8 cellular contexts compared by ENCODE assay signal in genomic region chr6:30491291-30491953, GRCh38. TPM values are rescaled to one million over a fixed set of nuclear protein-coding genes. Genes with fewer than 3 reads are reported as not detected.
DNase-seq lines count a peak whose midpoint lies in the region; ATAC-seq, FAIRE-seq and TF ChIP-seq lines count a peak whose summit lies in the region.
"Not testable (repeated sequence)": the region's sequence is repeated elsewhere in the genome, so short reads cannot be mapped to it uniquely, and the experiment has no call there.

No MANE protein-coding gene starts in this region.

- H3K4me3 Mint-ChIP-seq in activated B cell treated with CpG ODN at 0.5 μM for 24 hours (peak overlapping the region; percentile 98), natural killer cell (peak overlapping the region; percentile 97)
- peak overlapping the region; percentile 96 for H3K4me3 Mint-ChIP-seq in stimulated activated effector memory CD8-positive, alpha-beta T cell treated with anti-CD3 and anti-CD28 coated beads, Interleukin-12 subunit alpha, Interleukin-12 subunit beta, amount 100 ng/mL, for 72 hours

- H3K4me2 ChIP-seq in keratinocyte (ENCODE audit: control insufficient read depth, extremely low read depth, insufficient read depth, low read depth, low read length) = peak overlapping the region; percentile 98

- dilution Hi-C loops in keratinocyte (cut with MboI; ENCODE audit: extremely low pct_ligation_motif_present, low sequenced_read_pairs) = not testable (repeated sequence)

- DNase-seq in activated B cell treated with CpG ODN at 0.5 μM for 24 hours; activated naive CD4-positive, alpha-beta T cell treated with anti-CD3 and anti-CD28 coated beads, Interleukin-2, amount 50 U/mL, for 72 hours (ENCODE audit: low spot score in 2 of 2); effector memory CD4-positive, alpha-beta T cell; keratinocyte (ENCODE audit: low read depth, low spot score); natural killer cell; vagina (ENCODE audit: extremely low spot score in 2 of 2): not testable (repeated sequence)
- peak in 1 of 2 donors; percentile 60 for DNase-seq in stimulated activated effector memory CD8-positive, alpha-beta T cell treated with anti-CD3 and anti-CD28 coated beads, Interleukin-12 subunit alpha, Interleukin-12 subunit beta, amount 100 ng/mL, for 72 hours (ENCODE audit: low spot score in 2 of 2)

- not testable (repeated sequence) for H3K9me1 ChIP-seq in keratinocyte (ENCODE audit: control insufficient read depth, extremely low read depth, insufficient read depth, low read length)

- not testable (repeated sequence) for H2AFZ ChIP-seq in keratinocyte (ENCODE audit: control insufficient read depth, low read length)

- peak overlapping the region; percentile 88; the same call in 1 of the 2 replicates for H3K4me3 ChIP-seq in GM08714 (ENCODE audit: low read length)
- peak overlapping the region; percentile 99 for H3K4me3 ChIP-seq in effector memory CD4-positive, alpha-beta T cell (ENCODE audit: insufficient read depth, low read depth, low read length, poor library complexity, severe bottlenecking)
- not testable (repeated sequence) for H3K4me3 ChIP-seq in keratinocyte (ENCODE audit: control insufficient read depth in 2 of 3, extremely low read depth in 1 of 3, insufficient read depth in 2 of 3, low read depth in 1 of 3, low read length in 3 of 3)
- H3K4me3 ChIP-seq in vagina = peak overlapping the region; percentile 98 to 100

- intact Hi-C loops in activated B cell treated with CpG ODN at 0.5 μM for 24 hours (cut with micrococcal nuclease); natural killer cell (cut with micrococcal nuclease); vagina (cut with DNase I): not testable (repeated sequence)

- H3K27ac Mint-ChIP-seq in activated B cell treated with CpG ODN at 0.5 μM for 24 hours (peak overlapping the region; percentile 97), natural killer cell (peak overlapping the region; percentile 96 to 97)
- H3K27ac Mint-ChIP-seq in activated naive CD4-positive, alpha-beta T cell treated with anti-CD3 and anti-CD28 coated beads, Interleukin-2, amount 50 U/mL, for 72 hours = peak overlapping the region; percentile 99 to 100
- peak overlapping the region; percentile 98 for H3K27ac Mint-ChIP-seq in stimulated activated effector memory CD8-positive, alpha-beta T cell treated with anti-CD3 and anti-CD28 coated beads, Interleukin-12 subunit alpha, Interleukin-12 subunit beta, amount 100 ng/mL, for 72 hours

- H3K79me2 ChIP-seq in keratinocyte (ENCODE audit: control insufficient read depth, insufficient read depth, low read length) = peaks cover 24% of the 10 kb centered on the region

- TF ChIP-seq POLR2A in vagina (IDR thresholded peaks at IDR 0.05) = not testable (repeated sequence)

- H4K20me1 ChIP-seq in keratinocyte (ENCODE audit: control insufficient read depth, extremely low read depth, insufficient read depth, low read length) = peaks cover 12% of the 10 kb centered on the region

- POLR2A ChIA-PET in activated B cell treated with CpG ODN at 0.5 μM for 24 hours (lab: Charles Lee) = interaction anchor here (1.1 to 11.6 kb wide), 10 partner anchors 15 to 126 kb away, joined by 3 to 460 read pairs (median 29); partner anchors contain the start of genes ABCF1, MRPS18B and PPP1R10

- H3K27me3 Mint-ChIP-seq in activated B cell treated with CpG ODN at 0.5 μM for 24 hours; natural killer cell (ENCODE audit: low read depth in 2 of 2): not testable (repeated sequence)

- H3K36me3 Mint-ChIP-seq in activated B cell treated with CpG ODN at 0.5 μM for 24 hours (ENCODE audit: low read depth) = peaks cover 55% of the 10 kb centered on the region
- H3K36me3 Mint-ChIP-seq in activated naive CD4-positive, alpha-beta T cell treated with anti-CD3 and anti-CD28 coated beads, Interleukin-2, amount 50 U/mL, for 72 hours = peaks cover 54 to 55% of the 10 kb centered on the region in 2 donors
- peaks cover 30% of the 10 kb centered on the region for H3K36me3 Mint-ChIP-seq in natural killer cell
- peaks cover 70% of the 10 kb centered on the region for H3K36me3 Mint-ChIP-seq in stimulated activated effector memory CD8-positive, alpha-beta T cell treated with anti-CD3 and anti-CD28 coated beads, Interleukin-12 subunit alpha, Interleukin-12 subunit beta, amount 100 ng/mL, for 72 hours

- not testable (repeated sequence) for H3K9ac ChIP-seq in keratinocyte (ENCODE audit: control insufficient read depth, extremely low read depth, insufficient read depth, low read length)

- peaks cover 78% of the 10 kb centered on the region for H3K4me1 Mint-ChIP-seq in activated B cell treated with CpG ODN at 0.5 μM for 24 hours
- H3K4me1 Mint-ChIP-seq in natural killer cell = peaks cover 67 to 76% of the 10 kb centered on the region in 2 donors
- H3K4me1 Mint-ChIP-seq in stimulated activated effector memory CD8-positive, alpha-beta T cell treated with anti-CD3 and anti-CD28 coated beads, Interleukin-12 subunit alpha, Interleukin-12 subunit beta, amount 100 ng/mL, for 72 hours = peaks cover 74% of the 10 kb centered on the region

- not testable (repeated sequence) for H3K9me3 ChIP-seq in effector memory CD4-positive, alpha-beta T cell (ENCODE audit: control insufficient read depth, low read length); keratinocyte (ENCODE audit: control insufficient read depth, low read depth, low read length); vagina

- H3K36me3 ChIP-seq in effector memory CD4-positive, alpha-beta T cell (ENCODE audit: control insufficient read depth, insufficient read depth, low read length) = peaks cover 42% of the 10 kb centered on the region
- H3K36me3 ChIP-seq in keratinocyte (ENCODE audit: control insufficient read depth in 2 of 2, extremely low read depth in 1 of 2, insufficient read depth in 2 of 2, low read length in 2 of 2) (peaks cover 27 to 31% of the 10 kb centered on the region in 2 experiments), vagina (peaks cover 0 to 43% of the 10 kb centered on the region in 2 donors)

- CTCF ChIA-PET in activated B cell treated with CpG ODN at 0.5 μM for 24 hours (lab: Charles Lee) = interaction anchor here (1.8 to 8.1 kb wide), 4 partner anchors 8 to 51 kb away, joined by 5 to 83 read pairs (median 31); no protein-coding TSS in a partner anchor

- ATAC-seq in activated B cell treated with CpG ODN at 0.5 μM for 24 hours (ENCODE audit: low read depth); activated naive CD4-positive, alpha-beta T cell treated with anti-CD3 and anti-CD28 coated beads, Interleukin-2, amount 50 U/mL, for 72 hours; natural killer cell; stimulated activated effector memory CD8-positive, alpha-beta T cell treated with anti-CD3 and anti-CD28 coated beads, Interleukin-12 subunit alpha, Interleukin-12 subunit beta, amount 100 ng/mL, for 72 hours: not testable (repeated sequence)

- H3K27me3 ChIP-seq in effector memory CD4-positive, alpha-beta T cell (replicated peaks; ENCODE audit: control insufficient read depth, insufficient read depth, low read length, poor library complexity, severe bottlenecking); keratinocyte (ENCODE audit: control insufficient read depth, extremely low read depth, insufficient read depth, low read length); vagina: not testable (repeated sequence)

- not testable (repeated sequence) for FAIRE-seq in keratinocyte (lab: Jason Lieb, UNC)

- H3K27ac ChIP-seq in effector memory CD4-positive, alpha-beta T cell (ENCODE audit: insufficient read depth, low read length, poor library complexity, severe bottlenecking) = peak overlapping the region; percentile 97
- not testable (repeated sequence) for H3K27ac ChIP-seq in keratinocyte (ENCODE audit: control insufficient read depth, insufficient read depth, low read length)
- peak overlapping the region; percentile 100 for H3K27ac ChIP-seq in vagina

- H3K4me1 ChIP-seq in effector memory CD4-positive, alpha-beta T cell (ENCODE audit: control insufficient read depth, insufficient read depth, low read length, poor library complexity, severe bottlenecking) = peaks cover 46% of the 10 kb centered on the region
- peaks cover 19% of the 10 kb centered on the region for H3K4me1 ChIP-seq in keratinocyte (ENCODE audit: control insufficient read depth, extremely low read depth, insufficient read depth, low read length)
- H3K4me1 ChIP-seq in vagina = peaks cover 52% of the 10 kb centered on the region

- H3K9me3 Mint-ChIP-seq in activated B cell treated with CpG ODN at 0.5 μM for 24 hours; activated naive CD4-positive, alpha-beta T cell treated with anti-CD3 and anti-CD28 coated beads, Interleukin-2, amount 50 U/mL, for 72 hours; natural killer cell; stimulated activated effector memory CD8-positive, alpha-beta T cell treated with anti-CD3 and anti-CD28 coated beads, Interleukin-12 subunit alpha, Interleukin-12 subunit beta, amount 100 ng/mL, for 72 hours: not testable (repeated sequence)

- not testable (repeated sequence) for TF ChIP-seq CTCF in activated B cell treated with CpG ODN at 0.5 μM for 24 hours (IDR thresholded peaks at IDR 0.05); keratinocyte (optimal IDR thresholded peaks at IDR 0.05 in 1 of 3, IDR thresholded peaks at IDR 0.05 in 1 of 3, conservative IDR thresholded peaks at IDR 0.05 in 1 of 3; ENCODE audit: extremely low read depth in 1 of 3, insufficient read depth in 2 of 3, low read length in 3 of 3); natural killer cell (IDR thresholded peaks at IDR 0.05); vagina (IDR thresholded peaks at IDR 0.05)

RNA-seq across cellular contexts. Expression of gene HLA-E, which starts 2.1 kb away (rescaled TPM):
- 737 and 740 TPM in 2 replicates for total RNA-seq in activated B cell treated with CpG ODN at 0.5 μM for 24 hours
- total RNA-seq in activated naive CD4-positive, alpha-beta T cell treated with anti-CD3 and anti-CD28 coated beads, Interleukin-2, amount 50 U/mL, for 72 hours = 100 to 1,000 TPM; 493 to 574 TPM
- polyA plus RNA-seq in keratinocyte = 108 to 177 TPM (median 123 TPM) in 3 replicates
- polyA plus RNA-seq in keratinocyte (2011; ENCODE audit: low read depth) = 103 TPM
- polyA plus RNA-seq in keratinocyte (2011; cell fraction: cytosol; rRNA removed) = 77.7 and 98.8 TPM in 2 replicates
- polyA plus RNA-seq in keratinocyte (2011; cell fraction: nucleus; rRNA removed) = 209 and 216 TPM in 2 replicates
- 127 and 177 TPM in 2 replicates for polyA plus RNA-seq in keratinocyte (2012; ENCODE audit: low replicate concordance)
- 97.8 to 136 TPM (median 115 TPM) in 3 replicates for polyA minus RNA-seq in keratinocyte
- 130 TPM for polyA minus RNA-seq in keratinocyte (2011; cell fraction: cytosol; rRNA and poly(A)+ RNA removed)
- 141 and 156 TPM in 2 replicates for polyA minus RNA-seq in keratinocyte (2011; cell fraction: nucleus; rRNA and poly(A)+ RNA removed)
- total RNA-seq in natural killer cell = 1,000 to 10,000 TPM; 1,807 to 2,048 (median 1,904) TPM
- 618 TPM for total RNA-seq in vagina
